9 cellular contexts compared by ENCODE assay signal in genomic region chr3:39639344-39640236, GRCh38.
DNase-seq lines count a peak whose midpoint lies in the region; ATAC-seq and TF ChIP-seq lines count a peak whose summit lies in the region.
"Had no signal": no experiment of that assay in that cellular context is flagged by ENCODE, and none has a peak within 500 bp of the region (broad histone marks: within the 10 kb centered on the region; RNA-seq: fewer than 3 reads in every experiment).

No MANE protein-coding gene starts in this region.

- no peaks in the 10 kb centered on the region for H3K4me1 Mint-ChIP-seq in endodermal cell

- H3K9ac ChIP-seq in GM23248 (no peak overlapping the region), endodermal cell (ENCODE audit: extremely low read depth, low read length, poor library complexity, severe bottlenecking) (no peak overlapping the region)

- H3K27ac ChIP-seq in GM23248 (peak overlapping the region; percentile 46), endodermal cell (ENCODE audit: low read depth, low read length) (peak overlapping the region; percentile 59), psoas muscle (no peak overlapping the region), testis (no peak overlapping the region)
- H3K27ac ChIP-seq: neutrophil had no signal

- H3K4me1 ChIP-seq in GM23248 (ENCODE audit: insufficient read depth), result peaks cover 43% of the 10 kb centered on the region
- H3K4me1 ChIP-seq in endodermal cell (ENCODE audit: control insufficient read depth, insufficient read depth, low read length), result no peaks in the 10 kb centered on the region
- no peaks in the 10 kb centered on the region for H3K4me1 ChIP-seq in psoas muscle
- no peaks in the 10 kb centered on the region for H3K4me1 ChIP-seq in testis

- H4K20me1 ChIP-seq in GM23248 (ENCODE audit: insufficient read depth), result no peaks in the 10 kb centered on the region

- no peak for TF ChIP-seq CTCF in endodermal cell (conservative IDR thresholded peaks at IDR 0.05)
- TF ChIP-seq CTCF in psoas muscle (IDR thresholded peaks at IDR 0.05), result no peak
- TF ChIP-seq CTCF in testis (IDR thresholded peaks at IDR 0.05), result no peak

- DNase-seq in GM23248 (peak; percentile 99), NOMO-1 treated with dmso at 0.1 percent for 144 hours (lab: John Stamatoyannopoulos, UW; ENCODE audit: unreplicated experiment) (peak; percentile 77), endodermal cell (peak; percentile 59), psoas muscle (no peak), globus pallidus (ENCODE audit: low spot score) (no peak), HuH-7 (ENCODE audit: low spot score) (no peak), testis (no peak), NCI-H2081 (lab: John Stamatoyannopoulos, UW) (no peak)

- H3K36me3 ChIP-seq in GM23248 (ENCODE audit: low read depth) (no peaks in the 10 kb centered on the region), endodermal cell (ENCODE audit: control insufficient read depth, insufficient read depth, low read length) (no peaks in the 10 kb centered on the region), psoas muscle (ENCODE audit: insufficient read depth in 1 of 2, low read depth in 1 of 2) (no peaks in the 10 kb centered on the region), testis (ENCODE audit: low read depth, missing control alignments) (no peaks in the 10 kb centered on the region)
- H3K36me3 ChIP-seq: neutrophil had no signal

- H3K4me3 Mint-ChIP-seq in endodermal cell, result no peak overlapping the region

- H3K27me3 ChIP-seq in GM23248 (replicated peaks; ENCODE audit: insufficient read depth), result no peaks in the 10 kb centered on the region
- no peaks in the 10 kb centered on the region for H3K27me3 ChIP-seq in endodermal cell (ENCODE audit: control insufficient read depth, insufficient read depth, low read length, poor library complexity, severe bottlenecking)
- no peaks in the 10 kb centered on the region for H3K27me3 ChIP-seq in psoas muscle (ENCODE audit: insufficient read depth in 3 of 3, low read length in 2 of 3)
- no peaks in the 10 kb centered on the region for H3K27me3 ChIP-seq in testis
- H3K27me3 ChIP-seq: neutrophil had no signal

- peaks cover 3% of the 10 kb centered on the region for H3K9me3 Mint-ChIP-seq in endodermal cell

- H3K4me3 ChIP-seq in GM23248, result peak overlapping the region; percentile 29; the same call in 1 of the 2 replicates
- no peak overlapping the region for H3K4me3 ChIP-seq in endodermal cell (ENCODE audit: low read length)
- H3K4me3 ChIP-seq in psoas muscle, result no peak overlapping the region
- H3K4me3 ChIP-seq in testis, result no peak overlapping the region

- no peaks in the 10 kb centered on the region for H3K36me3 Mint-ChIP-seq in endodermal cell (ENCODE audit: low read depth)

- no peaks in the 10 kb centered on the region for H3K79me2 ChIP-seq in GM23248 (ENCODE audit: insufficient read depth)

- H3K9me2 ChIP-seq in GM23248 (ENCODE audit: insufficient read depth), result no peaks in the 10 kb centered on the region

- TF ChIP-seq POLR2A in testis (IDR thresholded peaks at IDR 0.05), result no peak

- ATAC-seq in psoas muscle, result peak; percentile 51 to 72 (median 66)

- peaks cover 2% of the 10 kb centered on the region for H3K27me3 Mint-ChIP-seq in endodermal cell (ENCODE audit: insufficient read depth)

- no peak overlapping the region for H2AFZ ChIP-seq in GM23248

- peak overlapping the region; percentile 66 for H3K4me2 ChIP-seq in GM23248 (ENCODE audit: unreplicated experiment)

- 44 to 45% methylated on average over 5 of the region's 5 CpGs for WGBS in GM23248 (ENCODE audit: low coverage in 1 of 2, low lambda C conversion rate in 2 of 2, missing lambda C conversion rate in 2 of 2), 2 experiments
- 82 to 100% methylated on average over 1 to 4 of the region's 5 CpGs for WGBS in endodermal cell (ENCODE audit: insufficient coverage in 1 of 2, insufficient read length in 1 of 2), 2 experiments
- 72 to 73% (median 72%) methylated on average over 5 of the region's 5 CpGs for WGBS in psoas muscle, 3 donors
- WGBS in testis, 2 donors, result 69 to 72% methylated on average over 5 of the region's 5 CpGs

- intact Hi-C loops in psoas muscle (cut with DNase I), result no loop called here
- intact Hi-C loops in testis (cut with DNase I; ENCODE audit: low total_unique reads), result no loop called here

- H3F3A ChIP-seq in GM23248 (ENCODE audit: insufficient read depth), result peaks cover 26% of the 10 kb centered on the region

- no peaks in the 10 kb centered on the region for H3K9me3 ChIP-seq in GM23248 (ENCODE audit: low read depth)
- H3K9me3 ChIP-seq in endodermal cell (ENCODE audit: control insufficient read depth, low read length), result no peaks in the 10 kb centered on the region
- no peaks in the 10 kb centered on the region for H3K9me3 ChIP-seq in psoas muscle
- H3K9me3 ChIP-seq in testis, result no peaks in the 10 kb centered on the region
- H3K9me3 ChIP-seq: neutrophil had no signal

- in situ Hi-C loops in GM23248 (cut with MboI), result no loop called here

- H3K27ac Mint-ChIP-seq in endodermal cell, result peak overlapping the region; percentile 31

Comparison
In these comparisons a context has a peak if more than half of its experiments do, and no peak if none do; other contexts are left out.
1. DNase-seq: peak in GM23248 (single experiment), NOMO-1 treated with dmso at 0.1 percent for 144 hours (single experiment) and endodermal cell (single experiment); none in psoas muscle (0 of 2), globus pallidus (single experiment), HuH-7 (single experiment), testis (single experiment) and NCI-H2081 (0 of 2).
2. H3K27ac ChIP-seq: peak in GM23248 (single experiment) and endodermal cell (single experiment); none in psoas muscle (single experiment) and testis (0 of 2).